ENCODE assay signal across 13 cellular contexts in genomic region chr9:136243631-136244030, GRCh38. TPM values are rescaled to one million over a fixed set of nuclear protein-coding genes. Genes with fewer than 3 reads are reported as not detected.
A peak's percentile ranks its signal among the peaks of the same experiment; 100 is the strongest.
DNase-seq lines count a peak whose midpoint lies in the region; ATAC-seq and TF ChIP-seq lines count a peak whose summit lies in the region.
"Had no signal": no experiment of that assay in that cellular context is flagged by ENCODE, and none has a peak within 500 bp of the region (broad histone marks: within the 10 kb centered on the region; RNA-seq: fewer than 3 reads in every experiment).

No MANE protein-coding gene starts in this region.

- H3K9me2 ChIP-seq in OCI-LY1 (ENCODE audit: low read depth, low read length) = no peaks in the 10 kb centered on the region

- peak overlapping the region; percentile 74 for H3K9ac ChIP-seq in OCI-LY1 (ENCODE audit: low read length)

- H3K4me1 Mint-ChIP-seq in activated naive CD4-positive, alpha-beta T cell treated with anti-CD3 and anti-CD28 coated beads for 36 hours (ENCODE audit: low read depth) = peaks cover 35% of the 10 kb centered on the region
- H3K4me1 Mint-ChIP-seq in central memory CD8-positive, alpha-beta T cell = peaks cover 44% of the 10 kb centered on the region
- H3K4me1 Mint-ChIP-seq in stimulated activated naive CD8-positive, alpha-beta T cell treated with anti-CD3 and anti-CD28 coated beads, Interleukin-15, amount 100 ng/mL, for 72 hours = peaks cover 63% of the 10 kb centered on the region

- H3K9me3 ChIP-seq in OCI-LY1 (ENCODE audit: low read length) = no peaks in the 10 kb centered on the region
- H3K9me3 ChIP-seq in stomach = no peaks in the 10 kb centered on the region
- H3K9me3 ChIP-seq: heart right ventricle had no signal

- H3K9me3 Mint-ChIP-seq in activated naive CD4-positive, alpha-beta T cell treated with anti-CD3 and anti-CD28 coated beads for 36 hours = no peaks in the 10 kb centered on the region
- H3K9me3 Mint-ChIP-seq in central memory CD8-positive, alpha-beta T cell = no peaks in the 10 kb centered on the region
- no peaks in the 10 kb centered on the region for H3K9me3 Mint-ChIP-seq in stimulated activated naive CD8-positive, alpha-beta T cell treated with anti-CD3 and anti-CD28 coated beads, Interleukin-15, amount 100 ng/mL, for 72 hours

- intact Hi-C loops in activated naive CD4-positive, alpha-beta T cell treated with anti-CD3 and anti-CD28 coated beads for 36 hours (cut with micrococcal nuclease) = loop anchor here (1.0 to 10.0 kb wide), 6 partner anchors 11 to 296 kb away; partner anchors contain the start of genes TMEM250 and UBAC1
- intact Hi-C loops in stomach (cut with DNase I; ENCODE audit: low total_unique reads) = no loop called here

- H3K4me3 Mint-ChIP-seq in activated naive CD4-positive, alpha-beta T cell treated with anti-CD3 and anti-CD28 coated beads for 36 hours = peak overlapping the region; percentile 92
- peak overlapping the region; percentile 93 for H3K4me3 Mint-ChIP-seq in central memory CD8-positive, alpha-beta T cell
- H3K4me3 Mint-ChIP-seq in stimulated activated naive CD8-positive, alpha-beta T cell treated with anti-CD3 and anti-CD28 coated beads, Interleukin-15, amount 100 ng/mL, for 72 hours = peak overlapping the region; percentile 93 to 96

- H3F3A ChIP-seq in OCI-LY1 (ENCODE audit: insufficient read depth, low read length) = peaks cover 9% of the 10 kb centered on the region; the same call in 1 of the 2 replicates

- H3K36me3 ChIP-seq in OCI-LY1 (ENCODE audit: insufficient read depth, low read length) (peaks cover 27% of the 10 kb centered on the region), stomach (no peaks in the 10 kb centered on the region)
- H3K36me3 ChIP-seq: heart right ventricle had no signal

- no peaks in the 10 kb centered on the region for H4K20me1 ChIP-seq in OCI-LY1 (ENCODE audit: insufficient read depth, low read length)

- whole genome bisulfite sequencing in stomach, 5 donors = 74 to 85% (median 78%) methylated on average over 4 of the region's 4 CpGs

- peak overlapping the region; percentile 84 for H3K4me2 ChIP-seq in OCI-LY1 (ENCODE audit: low read length)

- TF ChIP-seq EP300 in stomach (IDR thresholded peaks at IDR 0.05) = no peak

- CTCF ChIA-PET in activated naive CD4-positive, alpha-beta T cell treated with anti-CD3 and anti-CD28 coated beads for 36 hours (lab: Charles Lee) = no interaction called here

- no peak overlapping the region for H2AFZ ChIP-seq in OCI-LY1 (ENCODE audit: low read length)

- peak overlapping the region; percentile 88 for H3K27ac Mint-ChIP-seq in activated naive CD4-positive, alpha-beta T cell treated with anti-CD3 and anti-CD28 coated beads for 36 hours
- peak overlapping the region; percentile 3 for H3K27ac Mint-ChIP-seq in central memory CD8-positive, alpha-beta T cell (ENCODE audit: low read depth)
- H3K27ac Mint-ChIP-seq in stimulated activated naive CD8-positive, alpha-beta T cell treated with anti-CD3 and anti-CD28 coated beads, Interleukin-15, amount 100 ng/mL, for 72 hours = peak overlapping the region; percentile 90 to 97

- H3K27ac ChIP-seq in OCI-LY1 (ENCODE audit: low read depth, low read length, poor library complexity, severe bottlenecking) (peak overlapping the region; percentile 89), stomach (no peak overlapping the region)
- H3K27ac ChIP-seq: dorsolateral prefrontal cortex had no signal

- no peaks in the 10 kb centered on the region for H3K27me3 Mint-ChIP-seq in activated naive CD4-positive, alpha-beta T cell treated with anti-CD3 and anti-CD28 coated beads for 36 hours (ENCODE audit: low read depth)
- H3K27me3 Mint-ChIP-seq in central memory CD8-positive, alpha-beta T cell = no peaks in the 10 kb centered on the region
- no peaks in the 10 kb centered on the region for H3K27me3 Mint-ChIP-seq in stimulated activated naive CD8-positive, alpha-beta T cell treated with anti-CD3 and anti-CD28 coated beads, Interleukin-15, amount 100 ng/mL, for 72 hours

- H3K4me3 ChIP-seq in OCI-LY1 (ENCODE audit: low read depth, low read length, poor library complexity, severe bottlenecking) (peak overlapping the region; percentile 78), stomach (no peak overlapping the region)

- peaks cover 40% of the 10 kb centered on the region for H3K79me2 ChIP-seq in OCI-LY1 (ENCODE audit: insufficient read depth, low read length)

- ATAC-seq in central memory CD8-positive, alpha-beta T cell (replicated peaks; ENCODE audit: extremely low read depth, poor library complexity, severe bottlenecking) = no peak
- ATAC-seq in stimulated activated naive CD8-positive, alpha-beta T cell treated with anti-CD3 and anti-CD28 coated beads, Interleukin-15, amount 100 ng/mL, for 72 hours = peak; percentile 17
- ATAC-seq: heart right ventricle had no signal

- H3K27me3 ChIP-seq in OCI-LY1 (ENCODE audit: insufficient read depth, low read length) = peaks cover 5% of the 10 kb centered on the region
- H3K27me3 ChIP-seq in stomach = no peaks in the 10 kb centered on the region
- H3K27me3 ChIP-seq: dorsolateral prefrontal cortex, heart right ventricle had no signal

- H3K36me3 Mint-ChIP-seq in activated naive CD4-positive, alpha-beta T cell treated with anti-CD3 and anti-CD28 coated beads for 36 hours (ENCODE audit: low read depth) = peaks cover 2% of the 10 kb centered on the region
- H3K36me3 Mint-ChIP-seq in central memory CD8-positive, alpha-beta T cell (ENCODE audit: insufficient read depth) = peaks cover 11% of the 10 kb centered on the region

- TF ChIP-seq POLR2A in stomach (IDR thresholded peaks at IDR 0.05) = no peak

- peak; percentile 21 for DNase-seq in activated naive CD4-positive, alpha-beta T cell treated with anti-CD3 and anti-CD28 coated beads for 36 hours
- DNase-seq in activated naive CD4-positive, alpha-beta T cell treated with anti-CD3 and anti-CD28 coated beads, Interleukin-2, amount 50 U/mL, for 16 hours = no peak
- DNase-seq in central memory CD8-positive, alpha-beta T cell (ENCODE audit: low spot score in 2 of 2) = no peak
- no peak for DNase-seq in stimulated activated naive CD8-positive, alpha-beta T cell treated with anti-CD3 and anti-CD28 coated beads, Interleukin-15, amount 100 ng/mL, for 72 hours
- no peak for DNase-seq in NCI-H1436 treated with DMSO at 0.1 percent for 48 hours (lab: John Stamatoyannopoulos, UW)
- DNase-seq in stomach = no peak
- DNase-seq in stimulated activated CD4-positive, alpha-beta T cell treated with anti-CD3 and anti-CD28 coated beads, Interleukin-4, amount 100 ng/mL, for 4 hours = no peak
- DNase-seq: activated gamma-delta T cell treated with Interleukin-2 at 50 U/mL for 16 hours, dorsolateral prefrontal cortex, heart right ventricle, NCI-H524 had no signal

- TF ChIP-seq CTCF in OCI-LY1 (IDR thresholded peaks at IDR 0.05; ENCODE audit: low read length) = no peak
- no peak for TF ChIP-seq CTCF in stomach (IDR thresholded peaks at IDR 0.05)

- H3K4me1 ChIP-seq in OCI-LY1 (ENCODE audit: insufficient read depth, low read length, severe bottlenecking) (peaks cover 69% of the 10 kb centered on the region), stomach (peaks cover 14 to 56% (median 43%) of the 10 kb centered on the region in 4 donors)

RNA-seq across cellular contexts. Expression of gene QSOX2, which starts 2.0 kb away (rescaled TPM):
- 10 to 100 TPM; 17.7 to 18.0 TPM for total RNA-seq in activated naive CD4-positive, alpha-beta T cell treated with anti-CD3 and anti-CD28 coated beads for 36 hours
- total RNA-seq in stomach = 10 to 100 TPM in 2 of 5 donors, 1 to 10 TPM in 3; 4.7 to 33.5 (median 7.7) TPM
- polyA plus RNA-seq in stomach = 1 to 10 TPM; 1.5 to 4.5 (median 2.6) TPM

RNA-seq across cellular contexts. Expression of gene LHX3, which starts 38.7 kb away (rescaled TPM):
- total RNA-seq in activated naive CD4-positive, alpha-beta T cell treated with anti-CD3 and anti-CD28 coated beads for 36 hours = not detected
- not detected for total RNA-seq in stomach
- polyA plus RNA-seq in stomach = not detected
- total RNA-seq: heart right ventricle; T-helper 1 cell treated with Interleukin-12 subunit alpha and Interleukin-12 subunit beta and Interleukin-4 antibody, amounts not matched to agents 30 ng/mL and 1 ng/mL, for 36 hours had no signal
- polyA plus RNA-seq: heart right ventricle had no signal

Comparison
In these comparisons a context has a peak if more than half of its experiments do, and no peak if none do; other contexts are left out.
1. H3K27ac Mint-ChIP-seq: peak in every context shown above with its lines; median percentile 94 in stimulated activated naive CD8-positive, alpha-beta T cell treated with anti-CD3 and anti-CD28 coated beads, Interleukin-15, amount 100 ng/mL, for 72 hours; 88 in activated naive CD4-positive, alpha-beta T cell treated with anti-CD3 and anti-CD28 coated beads for 36 hours; 3 in central memory CD8-positive, alpha-beta T cell.